Comparison of ENCODE assay signal across 8 cellular contexts in genomic region chr19:40530091-40530901, GRCh38. TPM values are rescaled to one million over a fixed set of nuclear protein-coding genes. Genes with fewer than 3 reads are reported as not detected.
A peak's percentile ranks its signal among the peaks of the same experiment; 100 is the strongest.
DNase-seq lines count a peak whose midpoint lies in the region; ATAC-seq, FAIRE-seq and TF ChIP-seq lines count a peak whose summit lies in the region.

No MANE protein-coding gene starts in this region.

- H3K4me1 ChIP-seq in upper lobe of right lung, result peaks cover 3% of the 10 kb centered on the region

- H3K27me3 ChIP-seq in upper lobe of right lung, result no peaks in the 10 kb centered on the region

- TF ChIP-seq CTCF in LNCaP clone FGC (IDR thresholded peaks at IDR 0.05; ENCODE audit: control insufficient read depth, extremely low read depth, insufficient read depth) (peak; percentile 27; the same call in 1 of the 2 replicates), upper lobe of right lung (IDR thresholded peaks at IDR 0.05) (no peak)

- no peak for FAIRE-seq in GM12892 (lab: Jason Lieb, UNC)

- no peak overlapping the region for H3K4me3 ChIP-seq in LNCaP clone FGC (ENCODE audit: low read depth, low read length)
- H3K4me3 ChIP-seq in upper lobe of right lung, result no peak overlapping the region

- ATAC-seq in HG03025 (IDR thresholded peaks at IDR 0.05; ENCODE audit: low FRiP score, unreplicated experiment), result no peak
- ATAC-seq in left colon, result no peak
- no peak for ATAC-seq in upper lobe of right lung

- no peaks in the 10 kb centered on the region for H3K9me3 ChIP-seq in upper lobe of right lung

- TF ChIP-seq POLR2A in GM12892 (IDR thresholded peaks at IDR 0.05; ENCODE audit: low read depth, low read length), result no peak

- H3K27ac ChIP-seq in upper lobe of right lung, result no peak overlapping the region

- intact Hi-C loops in left colon (cut with DNase I, micrococcal nuclease), result loop anchor here in 1 of 2 donors (10.0 kb wide), 1 partner anchor 65 kb away; no protein-coding TSS in a partner anchor
- intact Hi-C loops in upper lobe of right lung (cut with DNase I), result no loop called here

- no peaks in the 10 kb centered on the region for H3K36me3 ChIP-seq in upper lobe of right lung

- DNase-seq in DMS53 (lab: John Stamatoyannopoulos, UW) (peak; percentile 79), LNCaP clone FGC (ENCODE audit: low read depth) (no peak), iPS-NIHi7 (ENCODE audit: extremely low spot score) (peak; percentile 94), GM12892 (ENCODE audit: insufficient read length) (no peak), left colon (no peak), upper lobe of right lung (no peak)
- DNase-seq in activated naive CD4-positive, alpha-beta T cell treated with Interleukin-2 at 50 U/mL for 16 hours, result peak; percentile 13

RNA-seq across cellular contexts. Expression of gene SHKBP1, which starts 46.4 kb away (rescaled TPM):
- 38.2 TPM for polyA plus RNA-seq in GM12892 (2012; ENCODE audit: missing spikeins)
- total RNA-seq in left colon (10 to 100 TPM; 64.1 to 64.3 TPM), upper lobe of right lung (68.1 TPM)

Comparison
In these comparisons a context has a peak if more than half of its experiments do, and no peak if none do; other contexts are left out.
1. DNase-seq: peak in DMS53 (single experiment), activated naive CD4-positive, alpha-beta T cell treated with Interleukin-2 at 50 U/mL for 16 hours (single experiment) and iPS-NIHi7 (single experiment); none in LNCaP clone FGC (single experiment), GM12892 (single experiment), left colon (0 of 2) and upper lobe of right lung (single experiment).